Comparison of ENCODE assay signal across 13 cellular contexts in the genomic region with DNA sequence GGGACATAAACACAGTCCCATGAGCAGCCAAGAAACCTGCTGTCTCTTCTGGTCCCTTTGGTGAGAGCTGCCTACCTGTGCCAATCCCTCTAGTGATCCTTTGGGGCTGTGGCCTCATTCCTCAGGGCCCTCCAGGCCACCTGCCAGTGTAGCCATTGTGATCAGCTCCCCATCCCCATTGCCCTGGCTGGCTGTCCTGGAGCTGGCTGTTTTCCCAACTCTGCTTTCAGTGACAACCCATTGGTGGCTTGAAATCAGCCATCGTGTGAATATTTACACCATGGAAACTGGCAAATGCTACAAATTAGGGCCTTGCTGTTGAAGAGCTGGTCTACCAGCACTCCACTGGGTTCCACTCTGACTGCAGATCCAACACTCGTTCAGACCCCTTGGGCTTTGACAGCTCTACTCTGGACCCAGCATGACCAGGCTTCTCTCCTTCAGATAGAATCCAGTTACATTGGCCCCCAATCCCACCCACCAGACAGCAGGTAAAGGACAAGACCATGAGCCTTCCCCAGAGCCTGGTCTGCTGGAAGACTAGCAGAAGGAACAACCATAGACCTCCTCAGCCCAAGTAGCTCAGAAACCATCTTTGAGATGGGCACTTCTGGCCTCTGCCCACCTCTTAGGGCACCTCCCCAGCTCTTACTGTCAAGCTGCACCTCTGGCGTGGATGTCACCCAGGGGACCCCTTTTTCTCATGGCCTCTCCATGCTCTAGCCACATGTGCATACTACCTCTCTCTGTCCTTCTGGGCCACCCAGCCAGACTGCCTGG.
"Had no signal": no experiment of that assay in that cellular context is flagged by ENCODE, and none has a peak within 500 bp of the region (broad histone marks: within the 10 kb centered on the region; RNA-seq: fewer than 3 reads in every experiment).

No MANE protein-coding gene starts in this region.

- DNase-seq: activated CD4-positive, alpha-beta T cell treated with anti-CD3 and anti-CD28 coated beads, Interleukin-2, amount 50 U/mL, for 48 hours; activated CD4-positive, CD25-positive, alpha-beta regulatory T cell treated with anti-CD3 and anti-CD28 coated beads, Interleukin-2, amount 50 U/mL, for 72 hours; activated naive CD4-positive, alpha-beta T cell treated with anti-CD3 and anti-CD28 coated beads, Interleukin-2, amount 50 U/mL, for 16 hours; naive B cell; right cardiac atrium; small intestine; stimulated activated CD4-positive, alpha-beta T cell treated with anti-CD3 and anti-CD28 coated beads, Interleukin-4, amount 100 ng/mL, for 4 hours; stimulated activated CD8-positive, alpha-beta memory T cell treated with anti-CD3 and anti-CD28 coated beads, Interleukin-4, amount 100 ng/mL, for 48 hours; T-helper 1 cell; T1000 had no signal

- ATAC-seq: left lobe of liver, right cardiac atrium, SK-N-SH treated with all-trans-retinoic acid at 6 μM for 48 hours had no signal

- H3K27me3 Mint-ChIP-seq: naive B cell had no signal

- H3K36me3 Mint-ChIP-seq: naive B cell had no signal

- H3K9me3 ChIP-seq: neutrophil had no signal

- H3K27ac ChIP-seq: neutrophil had no signal

- H3K27me3 ChIP-seq: neutrophil had no signal

- H3K36me3 ChIP-seq: neutrophil had no signal
